21 cellular contexts compared by ENCODE assay signal in the genomic region with DNA sequence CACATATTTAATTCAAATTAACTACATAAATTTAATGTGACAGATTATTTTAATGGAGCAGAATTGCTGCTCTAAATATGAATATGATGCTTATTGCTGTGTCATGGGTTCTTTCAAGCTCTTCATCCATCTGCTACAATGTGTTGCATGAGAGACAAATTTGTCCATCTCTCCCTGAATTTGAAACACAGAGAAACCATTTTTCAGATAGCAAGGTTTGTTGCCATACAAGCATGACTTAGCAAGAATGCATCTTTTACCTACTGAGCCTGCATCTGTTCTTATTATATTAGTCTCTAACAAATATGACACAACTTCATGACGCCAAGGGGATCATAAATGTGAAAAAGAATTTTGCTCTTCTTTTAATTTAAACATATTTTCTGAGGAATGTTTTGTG. TPM values are rescaled to one million over a fixed set of nuclear protein-coding genes. Genes with fewer than 3 reads are reported as not detected.
DNase-seq lines count a peak whose midpoint lies in the region; ATAC-seq, FAIRE-seq and TF ChIP-seq lines count a peak whose summit lies in the region.
"Had no signal": no experiment of that assay in that cellular context is flagged by ENCODE, and none has a peak within 500 bp of the region (broad histone marks: within the 10 kb centered on the region; RNA-seq: fewer than 3 reads in every experiment).

No MANE protein-coding gene starts in this region.

- H4K20me1 ChIP-seq in Karpas-422 (ENCODE audit: insufficient read depth, low read depth, low read length) = no peaks in the 10 kb centered on the region
- H4K20me1 ChIP-seq: BLaER1 had no signal

- DNase-seq in A549 (ENCODE audit: low read depth in 1 of 2, low spot score in 1 of 2) (no peak), Karpas-422 (peak; percentile 15), NCI-H2196 treated with DMSO at 0.1 percent for 48 hours (lab: John Stamatoyannopoulos, UW; ENCODE audit: unreplicated experiment) (no peak)
- DNase-seq: ACHN; BE2C; C1 segment of cervical spinal cord; CD4-positive, alpha-beta memory T cell; CD4-positive, CD25-positive, alpha-beta regulatory T cell; CD8-positive, alpha-beta memory T cell; COR-L47; DMS 273 treated with DMSO at 0.1 percent for 48 hours; DMS153; DMS79 treated with DMSO at 0.1 percent for 48 hours; GF-D8 had no signal

- H2AFZ ChIP-seq in Karpas-422 (ENCODE audit: low read length) = no peak overlapping the region

- no peak overlapping the region for H3K9ac ChIP-seq in Karpas-422 (ENCODE audit: low read length)
- H3K9ac ChIP-seq in subcutaneous abdominal adipose tissue (ENCODE audit: low read length in 5 of 5) = no peak overlapping the region
- H3K9ac ChIP-seq: BLaER1 had no signal

- H3K9me3 ChIP-seq in A549 (no peaks in the 10 kb centered on the region), Karpas-422 (ENCODE audit: low read length) (no peaks in the 10 kb centered on the region), subcutaneous abdominal adipose tissue (ENCODE audit: control insufficient read depth in 5 of 5, low read length in 5 of 5) (no peaks in the 10 kb centered on the region)
- H3K9me3 ChIP-seq: BE2C, BLaER1 had no signal

- no peaks in the 10 kb centered on the region for H3K79me2 ChIP-seq in Karpas-422 (ENCODE audit: low read length)

- H3K9me2 ChIP-seq in Karpas-422 (replicated peaks; ENCODE audit: insufficient read depth, low read length) = no peaks in the 10 kb centered on the region

- no peak for TF ChIP-seq POLR2A in A549 (IDR thresholded peaks at IDR 0.05; ENCODE audit: low read length)

- H3K4me3 ChIP-seq in A549 (no peak overlapping the region), Karpas-422 (ENCODE audit: low read length) (no peak overlapping the region), subcutaneous abdominal adipose tissue (ENCODE audit: low read depth in 1 of 5, low read length in 5 of 5) (no peak overlapping the region)
- H3K4me3 ChIP-seq: BLaER1 had no signal

- WGBS in A549 (ENCODE audit: missing lambda C conversion rate) = 48% methylated on average over 1 of the region's 1 CpG

- TF ChIP-seq RAD21 in A549 (conservative IDR thresholded peaks at IDR 0.05 in 1 of 2, IDR thresholded peaks at IDR 0.05 in 1 of 2) = no peak

- CTCF ChIA-PET in A549 (lab: Yijun Ruan, JAX) = no interaction called here

- H3K4me1 ChIP-seq in A549 (peaks cover 7% of the 10 kb centered on the region; the same call in 2 of the 3 replicates), Karpas-422 (ENCODE audit: low read length) (no peaks in the 10 kb centered on the region), subcutaneous abdominal adipose tissue (ENCODE audit: control insufficient read depth in 5 of 5, insufficient read depth in 5 of 5, low read length in 5 of 5) (peaks cover 4 to 22% (median 13%) of the 10 kb centered on the region in 5 donors)
- H3K4me1 ChIP-seq: BE2C, BLaER1 had no signal

- TF ChIP-seq EP300 in A549 (IDR thresholded peaks at IDR 0.05) = no peak

- TF ChIP-seq CTCF in A549 (IDR thresholded peaks at IDR 0.05) = no peak

- ATAC-seq in A549 (no peak), GM19452 (IDR thresholded peaks at IDR 0.05; ENCODE audit: unreplicated experiment) (no peak)

- H3K27me3 ChIP-seq in Karpas-422 (ENCODE audit: low read length) (no peaks in the 10 kb centered on the region), subcutaneous abdominal adipose tissue (ENCODE audit: control insufficient read depth in 5 of 5, insufficient read depth in 4 of 5, low read length in 5 of 5) (no peaks in the 10 kb centered on the region)

- no peak for FAIRE-seq in A549 (lab: Jason Lieb, UNC)
- FAIRE-seq: G401.6, GM12891, GM19239 had no signal

- H3K36me3 ChIP-seq in Karpas-422 (ENCODE audit: insufficient read depth, low read length) = no peaks in the 10 kb centered on the region
- no peaks in the 10 kb centered on the region for H3K36me3 ChIP-seq in subcutaneous abdominal adipose tissue (ENCODE audit: control insufficient read depth in 5 of 5, insufficient read depth in 5 of 5, low read length in 5 of 5)
- H3K36me3 ChIP-seq: BE2C, BLaER1 had no signal

- H3K4me2 ChIP-seq in A549 (no peak overlapping the region), Karpas-422 (ENCODE audit: low read depth, low read length, poor library complexity, severe bottlenecking) (no peak overlapping the region)
- H3K4me2 ChIP-seq: BLaER1 had no signal

- H3K27ac ChIP-seq in A549 (peak overlapping the region in 1 of 2 experiments; percentile 53; a peak in 2 of 6 replicates), Karpas-422 (ENCODE audit: low read length) (no peak overlapping the region), subcutaneous abdominal adipose tissue (ENCODE audit: low read depth, low read length) (peak overlapping the region; percentile 30)
- H3K27ac ChIP-seq: 22Rv1, BLaER1 had no signal

- POLR2A ChIA-PET in A549 (lab: Yijun Ruan, JAX) = no interaction called here

TF ChIP-seq in A549, 52 proteins besides CTCF, POLR2A, EP300 and RAD21:
- peak; percentile 29; the same call in 1 of the 2 replicates for TF ChIP-seq NFE2L2 (conservative IDR thresholded peaks at IDR 0.05; ENCODE audit: low read length)
- no peak for TF ChIP-seq SREBF2 (IDR thresholded peaks at IDR 0.05)
- TF ChIP-seq MAFK (IDR thresholded peaks at IDR 0.05; ENCODE audit: partially characterized antibody) = peak; percentile 43

RNA-seq across cellular contexts. Expression of a gene that starts 8.0 kb away (rescaled TPM):
- 20.8 and 30.6 TPM in 2 replicates for polyA plus RNA-seq in A549 (2011; rRNA removed)
- 3.5 TPM in 2 replicates for polyA plus RNA-seq in A549 (2012; cell fraction: cytosol; rRNA removed)
- polyA plus RNA-seq in A549 (2012; cell fraction: nucleus; rRNA removed) = 5.8 and 9.8 TPM in 2 replicates
- 10.6 to 11.3 TPM (median 11.2 TPM) in 3 replicates for polyA plus RNA-seq in A549 (2017; fragmentation: RNase III; extraction: RNeasy Plus Mini Kit Qiagen cat#74134 plus additional on column Dnase treatment)
- polyA minus RNA-seq in A549 (2011; rRNA and poly(A)+ RNA removed) = 34.9 and 37.7 TPM in 2 replicates
- total RNA-seq in Karpas-422 (2014; rRNA removed; shearing (Covaris generic); ENCODE audit: low replicate concordance) = 9.2 and 10.7 TPM in 2 replicates
